Comparison of ENCODE assay signal across 8 cellular contexts in the genomic region with DNA sequence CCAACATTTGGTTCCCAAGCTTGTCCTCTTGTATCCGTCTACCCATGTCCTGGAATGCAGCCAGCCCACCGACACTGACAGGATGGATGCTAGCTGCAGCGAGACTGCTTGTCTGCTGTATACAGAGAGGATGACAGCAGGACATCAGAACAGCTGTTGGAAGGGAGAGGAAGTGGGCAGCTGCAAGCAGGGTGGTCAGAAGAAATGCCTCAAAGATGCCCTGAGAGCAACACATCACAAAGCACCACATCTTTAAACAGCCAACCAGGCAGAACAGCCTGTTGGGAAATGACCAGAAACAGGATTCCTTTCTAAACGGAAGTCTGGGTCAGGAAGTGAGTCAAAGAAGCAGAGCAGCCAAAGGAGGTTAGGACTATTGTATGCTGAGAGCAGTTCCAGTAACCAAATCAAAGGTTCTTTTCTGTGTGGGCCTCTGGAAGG.
DNase-seq lines count a peak whose midpoint lies in the region; ATAC-seq and TF ChIP-seq lines count a peak whose summit lies in the region.

No MANE protein-coding gene starts in this region.

- H3K14ac ChIP-seq in H9 (ENCODE audit: insufficient read depth, low read length): no peak overlapping the region

- no peak overlapping the region for H2BK120ac ChIP-seq in H9 (ENCODE audit: low read depth, low read length, poor library complexity, severe bottlenecking)

- H3K79me2 ChIP-seq in H9 (ENCODE audit: insufficient read depth, low read length): no peaks in the 10 kb centered on the region

- H4K5ac ChIP-seq in H9 (ENCODE audit: insufficient read length, low read depth, low read length): no peak overlapping the region

- no peak overlapping the region for H3K18ac ChIP-seq in H9 (ENCODE audit: insufficient read length, low read depth, low read length)

- H2AFZ ChIP-seq in H9 (ENCODE audit: low read length): no peak overlapping the region

- TF ChIP-seq POLR2A in Peyer's patch (IDR thresholded peaks at IDR 0.05): no peak

- H3K9me3 ChIP-seq in H9 (ENCODE audit: control insufficient read depth, low read depth, low read length) (no peaks in the 10 kb centered on the region), Peyer's patch (no peaks in the 10 kb centered on the region)

- ATAC-seq in GM19455 (IDR thresholded peaks at IDR 0.05; ENCODE audit: unreplicated experiment): peak; percentile 58

- no peak overlapping the region for H4K91ac ChIP-seq in H9 (ENCODE audit: insufficient read length, low read depth, low read length)

- WGBS in H9 (ENCODE audit: extremely low coverage, insufficient read length, low lambda C conversion rate): no CpG with 5 or more reads among the region's 4 CpGs

- no peak overlapping the region for H2AK5ac ChIP-seq in H9 (ENCODE audit: insufficient read length, low read length)

- H3K27me3 Mint-ChIP-seq in H9 (ENCODE audit: low read depth): no peaks in the 10 kb centered on the region; the same call in 1 of the 2 replicates

- H3K23ac ChIP-seq in H9 (ENCODE audit: insufficient read length, low read depth, low read length): no peak overlapping the region

- H2BK5ac ChIP-seq in H9 (ENCODE audit: insufficient read length, low read length): no peak overlapping the region

- peaks cover 6% of the 10 kb centered on the region; the same call in 1 of the 2 replicates for H3K4me1 ChIP-seq in H9 (ENCODE audit: insufficient read depth, low read length)
- H3K4me1 ChIP-seq in Peyer's patch: no peaks in the 10 kb centered on the region

- H3K27me3 ChIP-seq in H9 (ENCODE audit: insufficient read depth, low read length) (no peaks in the 10 kb centered on the region), Peyer's patch (no peaks in the 10 kb centered on the region)

- H3K79me1 ChIP-seq in H9 (ENCODE audit: insufficient read depth, low read depth, low read length, poor library complexity, severe bottlenecking): no peaks in the 10 kb centered on the region

- H3T11ph ChIP-seq in H9 (ENCODE audit: low read length): no peak overlapping the region

- no peak overlapping the region for H3K4me2 ChIP-seq in H9 (ENCODE audit: insufficient read depth, insufficient read length, low read length)

- no peak overlapping the region for H3K56ac ChIP-seq in H9 (ENCODE audit: insufficient read length, low read depth, low read length)

- H2BK15ac ChIP-seq in H9 (ENCODE audit: low read depth, low read length): no peak overlapping the region

- H3K36me3 Mint-ChIP-seq in H9 (ENCODE audit: insufficient read depth in 1 of 3, low read depth in 3 of 3): no peaks in the 10 kb centered on the region

- peak; percentile 76 for DNase-seq in AG20443 (ENCODE audit: low spot score)
- DNase-seq in M059J (ENCODE audit: low read depth): peak; percentile 60
- DNase-seq in fibroblast of mammary gland (ENCODE audit: low read depth): peak; percentile 47
- DNase-seq in H9: no peak
- DNase-seq in kidney glomerular epithelial cell (lab: John Stamatoyannopoulos, UW): no peak
- no peak for DNase-seq in NAMALWA (ENCODE audit: low spot score)
- DNase-seq in Peyer's patch: no peak

- no peaks in the 10 kb centered on the region for H3K23me2 ChIP-seq in H9 (ENCODE audit: insufficient read length, low read depth, low read length, poor library complexity, severe bottlenecking)

- H3K4me1 Mint-ChIP-seq in H9: peaks cover 18% of the 10 kb centered on the region in 2 experiments

- no peak overlapping the region for H2BK20ac ChIP-seq in H9 (ENCODE audit: low read depth, low read length, poor library complexity, severe bottlenecking)

- no peaks in the 10 kb centered on the region for H4K20me1 ChIP-seq in H9 (ENCODE audit: control insufficient read depth, insufficient read depth, insufficient read length)

- no peak overlapping the region for H3K4ac ChIP-seq in H9 (ENCODE audit: low read depth, low read length)

- H2BK12ac ChIP-seq in H9 (ENCODE audit: insufficient read length, low read depth, low read length): no peak overlapping the region

- no peak overlapping the region for H3K4me3 Mint-ChIP-seq in H9

- H3K27ac ChIP-seq in H9 (ENCODE audit: insufficient read length, low read depth, low read length) (no peak overlapping the region), Peyer's patch (no peak overlapping the region)

- TF ChIP-seq CTCF in fibroblast of mammary gland (conservative IDR thresholded peaks at IDR 0.05; ENCODE audit: control insufficient read depth, insufficient read depth, low read depth, low read length) (no peak), H9 (conservative IDR thresholded peaks at IDR 0.05) (no peak), Peyer's patch (IDR thresholded peaks at IDR 0.05) (no peak)

- no peak overlapping the region for H3K9ac ChIP-seq in H9 (ENCODE audit: extremely low read depth, insufficient read length, low read length)

- H3K4me3 ChIP-seq in fibroblast of mammary gland (ENCODE audit: control insufficient read depth, low read depth, low read length) (no peak overlapping the region), Peyer's patch (no peak overlapping the region)

- H3K36me3 ChIP-seq in Peyer's patch: no peaks in the 10 kb centered on the region

- H3K9me3 Mint-ChIP-seq in H9: no peaks in the 10 kb centered on the region

- H4K8ac ChIP-seq in H9 (replicated peaks; ENCODE audit: insufficient read length, low read depth, low read length): no peak overlapping the region

- no peak overlapping the region for H3K27ac Mint-ChIP-seq in H9

Comparison
In these comparisons a context has a peak if more than half of its experiments do, and no peak if none do; other contexts are left out.
1. DNase-seq: peak in AG20443 (single experiment), M059J (single experiment) and fibroblast of mammary gland (single experiment); none in H9 (single experiment), kidney glomerular epithelial cell (single experiment), NAMALWA (single experiment) and Peyer's patch (0 of 3).